ENCODE assay signal across 10 cellular contexts in the genomic region with DNA sequence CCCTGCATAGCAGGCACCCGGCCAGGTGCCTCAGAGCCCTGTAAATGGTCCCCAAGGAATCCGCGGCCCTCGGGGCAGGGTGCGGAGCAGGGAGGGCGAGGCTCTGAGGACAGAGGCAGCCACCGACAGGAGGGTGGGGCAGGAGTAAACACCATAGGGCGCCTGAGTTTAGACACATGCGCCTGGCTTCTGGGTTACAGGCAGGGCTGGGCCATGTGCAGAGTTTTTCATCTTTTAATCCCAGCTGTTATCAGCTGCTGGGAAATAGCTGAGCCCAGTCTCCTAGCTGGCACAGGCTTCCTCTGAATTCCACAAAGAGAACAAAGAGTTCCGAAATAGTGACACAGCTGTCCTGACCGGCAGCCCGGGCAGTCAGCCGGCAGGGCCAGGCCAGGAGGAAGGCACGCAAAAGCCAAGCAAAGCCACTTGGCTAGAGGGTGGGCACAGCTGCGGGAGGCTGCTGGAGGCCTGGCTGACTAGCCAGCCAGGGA.
DNase-seq lines count a peak whose midpoint lies in the region; ATAC-seq and TF ChIP-seq lines count a peak whose summit lies in the region.
"Had no signal": no experiment of that assay in that cellular context is flagged by ENCODE, and none has a peak within 500 bp of the region (broad histone marks: within the 10 kb centered on the region; RNA-seq: fewer than 3 reads in every experiment).

No MANE protein-coding gene starts in this region.

- no peaks in the 10 kb centered on the region for H3K36me3 ChIP-seq in transverse colon

- intact Hi-C loops in transverse colon (cut with DNase I; ENCODE audit: low total_unique reads), result no loop called here

- peak overlapping the region; percentile 8 to 50 (median 28) for H3K27ac ChIP-seq in transverse colon
- H3K27ac ChIP-seq: A549 had no signal

- 41% methylated on average over 12 of the region's 15 CpGs; no CpG with 5 or more reads in 1 of the 2 donors for WGBS in transverse colon (ENCODE audit: low coverage in 1 of 2), 2 donors

- H3K9me3 ChIP-seq in transverse colon, result no peaks in the 10 kb centered on the region
- H3K9me3 ChIP-seq: A549 had no signal

- peak; percentile 2 for DNase-seq in NCI-H2171 treated with DMSO at 0.1 percent for 48 hours (lab: John Stamatoyannopoulos, UW)
- DNase-seq in NCI-H2171 (lab: John Stamatoyannopoulos, UW), result no peak
- DNase-seq in dermis microvascular lymphatic vessel endothelial cell (ENCODE audit: low read depth in 2 of 2), result peak; percentile 5 to 39
- DNase-seq in medulla oblongata (ENCODE audit: extremely low spot score), result peak; percentile 89
- peak; percentile 39 for DNase-seq in transverse colon
- no peak for DNase-seq in ecto neural progenitor cell (ENCODE audit: low spot score)
- no peak for DNase-seq in GM19238 (ENCODE audit: insufficient read length, low spot score)
- DNase-seq: cerebellar nuclear complex had no signal

- no peaks in the 10 kb centered on the region for H3K27me3 ChIP-seq in transverse colon

- TF ChIP-seq EP300 in transverse colon (IDR thresholded peaks at IDR 0.05; ENCODE audit: low read depth), result no peak

- no peak for TF ChIP-seq CTCF in transverse colon (IDR thresholded peaks at IDR 0.05)

- in situ Hi-C loops in transverse colon (cut with MboI; ENCODE audit: low pct_ligation_motif_present in 1 of 4, low pct_unique_long_range_greater_than_20kb in 1 of 4, low sequenced_read_pairs in 3 of 4), result no loop called here

- no peak for TF ChIP-seq POLR2A in transverse colon (IDR thresholded peaks at IDR 0.05)

- peaks cover 10 to 21% (median 17%) of the 10 kb centered on the region in 4 donors for H3K4me1 ChIP-seq in transverse colon
- H3K4me1 ChIP-seq: A549 had no signal

- H3K4me3 ChIP-seq in transverse colon, result no peak overlapping the region
- H3K4me3 ChIP-seq: A549 had no signal

- ATAC-seq in GM19463 (IDR thresholded peaks at IDR 0.05; ENCODE audit: unreplicated experiment), result no peak
- ATAC-seq: A549 had no signal

Comparison
In these comparisons a context has a peak if more than half of its experiments do, and no peak if none do; other contexts are left out.
1. DNase-seq: peak in NCI-H2171 treated with DMSO at 0.1 percent for 48 hours (single experiment), dermis microvascular lymphatic vessel endothelial cell (2 of 2), medulla oblongata (single experiment) and transverse colon (single experiment); none in NCI-H2171 (single experiment), ecto neural progenitor cell (single experiment) and GM19238 (single experiment).